Comparison of ENCODE assay signal across 8 cellular contexts in the genomic region with DNA sequence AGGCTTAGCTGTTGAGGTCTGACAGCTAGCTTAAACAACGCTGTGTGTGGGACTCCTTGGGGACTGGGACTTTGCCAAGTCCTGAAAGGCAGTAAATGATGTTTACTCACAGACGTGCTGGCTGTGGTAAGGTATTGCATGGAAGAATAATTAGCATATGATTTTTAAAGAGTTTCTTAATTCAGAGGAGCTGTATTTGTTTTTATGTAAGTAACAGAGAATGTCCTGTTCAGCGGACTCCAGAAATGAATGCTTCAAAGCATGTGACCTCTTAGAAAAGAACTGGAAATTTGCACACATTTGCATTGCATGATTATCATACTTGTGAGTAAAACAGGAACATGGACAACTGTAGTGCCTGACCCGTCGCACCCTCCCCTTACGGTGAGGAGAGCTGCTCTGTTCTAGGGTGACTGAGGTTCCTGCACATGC.
A peak's percentile ranks its signal among the peaks of the same experiment; 100 is the strongest.
DNase-seq lines count a peak whose midpoint lies in the region; ATAC-seq and TF ChIP-seq lines count a peak whose summit lies in the region.
"Had no signal": no experiment of that assay in that cellular context is flagged by ENCODE, and none has a peak within 500 bp of the region (broad histone marks: within the 10 kb centered on the region; RNA-seq: fewer than 3 reads in every experiment).

No MANE protein-coding gene starts in this region.

- no peak for TF ChIP-seq CTCF in LNCaP clone FGC (IDR thresholded peaks at IDR 0.05; ENCODE audit: control insufficient read depth, extremely low read depth, insufficient read depth)

- no peak overlapping the region for H3K4me3 ChIP-seq in LNCaP clone FGC (ENCODE audit: low read depth, low read length)

- peak; percentile 50 for DNase-seq in LNCaP clone FGC (ENCODE audit: low read depth)
- DNase-seq in NCI-H69 (lab: John Stamatoyannopoulos, UW): peak; percentile 94
- peak; percentile 19 for DNase-seq in fibroblast of peridontal ligament (ENCODE audit: extremely low read depth)
- DNase-seq in smooth muscle cell of the brain vasculature (ENCODE audit: low read depth, low spot score): peak; percentile 13
- no peak for DNase-seq in ecto neural progenitor cell (ENCODE audit: low spot score)
- DNase-seq in NCI-H524 treated with DMSO at 0.1 percent for 48 hours (lab: John Stamatoyannopoulos, UW): no peak
- DNase-seq: activated naive CD8-positive, alpha-beta T cell treated with anti-CD3 and anti-CD28 coated beads for 36 hours had no signal

- no peak for ATAC-seq in HG03571 (IDR thresholded peaks at IDR 0.05; ENCODE audit: unreplicated experiment)

Comparison
In these comparisons a context has a peak if more than half of its experiments do, and no peak if none do; other contexts are left out.
1. DNase-seq: peak in LNCaP clone FGC (single experiment), NCI-H69 (single experiment), fibroblast of peridontal ligament (single experiment) and smooth muscle cell of the brain vasculature (single experiment); none in ecto neural progenitor cell (single experiment) and NCI-H524 treated with DMSO at 0.1 percent for 48 hours (single experiment).